Comparison of ENCODE assay signal across 24 cellular contexts in the genomic region with DNA sequence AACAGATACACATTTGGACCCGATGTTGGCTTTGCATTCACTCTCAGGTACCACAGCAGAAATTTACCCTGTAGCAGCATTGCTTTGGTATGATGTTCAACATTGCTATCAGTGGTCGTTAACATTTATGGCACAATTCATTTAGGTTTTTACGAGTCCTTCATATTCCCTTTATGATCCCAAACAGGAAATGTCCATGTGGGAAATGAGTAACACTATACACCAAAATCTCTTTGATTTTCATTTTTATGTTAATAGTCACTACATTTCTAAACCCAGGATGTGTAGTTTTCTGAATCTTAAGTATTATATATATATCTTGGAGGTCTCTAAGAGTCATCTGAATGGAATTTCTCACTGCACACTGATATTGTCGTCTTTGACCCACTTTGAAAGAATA.
DNase-seq lines count a peak whose midpoint lies in the region; ATAC-seq, FAIRE-seq and TF ChIP-seq lines count a peak whose summit lies in the region.
"Had no signal": no experiment of that assay in that cellular context is flagged by ENCODE, and none has a peak within 500 bp of the region (broad histone marks: within the 10 kb centered on the region; RNA-seq: fewer than 3 reads in every experiment).

No MANE protein-coding gene starts in this region.

- no peaks in the 10 kb centered on the region for H3K9me3 ChIP-seq in mesenchymal stem cell (ENCODE audit: control insufficient read depth, low read length)
- H3K9me3 ChIP-seq: heart left ventricle, prostate gland, transverse colon had no signal

- H3K4me2 ChIP-seq in mesenchymal stem cell (ENCODE audit: low read length, poor library complexity, severe bottlenecking) = no peak overlapping the region

- H3K23ac ChIP-seq in mesenchymal stem cell (ENCODE audit: low read length in 2 of 2) = no peak overlapping the region

- no peak overlapping the region for H4K91ac ChIP-seq in mesenchymal stem cell (ENCODE audit: low read length)

- no peaks in the 10 kb centered on the region for H3K79me1 ChIP-seq in mesenchymal stem cell (replicated peaks; ENCODE audit: low read length, poor library complexity, severe bottlenecking)

- no peak overlapping the region for H2BK15ac ChIP-seq in mesenchymal stem cell (ENCODE audit: low read depth, poor library complexity, severe bottlenecking)

- 55% methylated on average over 2 of the region's 4 CpGs for WGBS in mesenchymal stem cell

- H3K4me1 ChIP-seq in mesenchymal stem cell (ENCODE audit: control insufficient read depth, insufficient read depth, low read depth, low read length) = no peaks in the 10 kb centered on the region
- H3K4me1 ChIP-seq: heart left ventricle, prostate gland, transverse colon had no signal

- no peaks in the 10 kb centered on the region for H3K27me3 ChIP-seq in mesenchymal stem cell (ENCODE audit: control insufficient read depth in 1 of 2, insufficient read depth in 1 of 2, low read length in 2 of 2)
- H3K27me3 ChIP-seq: heart left ventricle, transverse colon had no signal

- no peak overlapping the region for H3K4me3 ChIP-seq in mesenchymal stem cell (ENCODE audit: insufficient read depth in 1 of 2, low read depth in 1 of 2, low read length in 2 of 2)
- H3K4me3 ChIP-seq: heart left ventricle, prostate gland, transverse colon had no signal

- ATAC-seq in GM18511 (IDR thresholded peaks at IDR 0.05; ENCODE audit: unreplicated experiment) = no peak
- ATAC-seq: activated naive CD8-positive, alpha-beta T cell treated with anti-CD3 and anti-CD28 coated beads, Interleukin-2, amount 50 U/mL, for 24 hours; heart left ventricle; left cardiac atrium had no signal

- no peak overlapping the region for H2BK5ac ChIP-seq in mesenchymal stem cell (ENCODE audit: low read depth, low read length, poor library complexity, severe bottlenecking)

- H4K8ac ChIP-seq in mesenchymal stem cell (ENCODE audit: low read length) = no peak overlapping the region

- CTCF ChIA-PET in RWPE1 (lab: Yijun Ruan, JAX) = no interaction called here

- peak; percentile 88 for FAIRE-seq in H54 (lab: Jason Lieb, UNC)

- no peak overlapping the region for H2BK12ac ChIP-seq in mesenchymal stem cell (ENCODE audit: low read length in 2 of 2)

- no peak overlapping the region for H2AK5ac ChIP-seq in mesenchymal stem cell (ENCODE audit: low read length, severe bottlenecking)

- H2AFZ ChIP-seq in mesenchymal stem cell (ENCODE audit: low read depth, low read length) = no peak overlapping the region

- H3K14ac ChIP-seq in mesenchymal stem cell (ENCODE audit: low read length in 2 of 2) = no peak overlapping the region

- DNase-seq in H54 (ENCODE audit: insufficient read length, low spot score) = no peak
- DNase-seq in RWPE1 (ENCODE audit: low spot score) = peak; percentile 1
- DNase-seq in dermis blood vessel endothelial cell = peak; percentile 40
- DNase-seq in mesenchymal stem cell = no peak
- no peak for DNase-seq in NCI-H1105 (lab: John Stamatoyannopoulos, UW)
- no peak for DNase-seq in activated CD4-positive, alpha-beta T cell treated with anti-CD3 and anti-CD28 coated beads for 4 hours
- DNase-seq in NCI-H2029 treated with DMSO at 0.1 percent for 48 hours (lab: John Stamatoyannopoulos, UW) = no peak
- DNase-seq: activated CD4-positive, alpha-beta memory T cell treated with anti-CD3 and anti-CD28 coated beads, Interleukin-2, amount 10 ng/mL, durations not matched to agents 7 days and 5 days; activated gamma-delta T cell; activated naive CD8-positive, alpha-beta T cell treated with anti-CD3 and anti-CD28 coated beads, Interleukin-2, amount 50 U/mL, for 24 hours; cortex of kidney; heart left ventricle; Kasumi-1; left cardiac atrium; NCI-H1930; NCI-H345; NCI-H82; Right ventricle myocardium superior; stimulated activated CD8-positive, alpha-beta memory T cell treated with anti-CD3 and anti-CD28 coated beads, Interleukin-4, amount 100 ng/mL, for 48 hours; T-helper 1 cell; transverse colon had no signal

- no peak overlapping the region for H3K27ac ChIP-seq in RWPE1
- peak overlapping the region; percentile 43 for H3K27ac ChIP-seq in mesenchymal stem cell (ENCODE audit: low read length, poor library complexity, severe bottlenecking)
- H3K27ac ChIP-seq: C4-2B, heart left ventricle, prostate gland, transverse colon had no signal

- H3K9ac ChIP-seq in mesenchymal stem cell (ENCODE audit: low read length) = no peak overlapping the region

- no peak for TF ChIP-seq CTCF in RWPE1 (conservative IDR thresholded peaks at IDR 0.05; ENCODE audit: low read depth)

- POLR2A ChIA-PET in RWPE1 (lab: Yijun Ruan, JAX; ENCODE audit: low non-redundant PET) = no interaction called here

- no peak overlapping the region for H3K18ac ChIP-seq in mesenchymal stem cell (ENCODE audit: low read depth in 1 of 2, low read length in 2 of 2)

- no peak for TF ChIP-seq POLR2A in H54 (IDR thresholded peaks at IDR 0.05; ENCODE audit: low read depth, low read length)

- H2BK120ac ChIP-seq in mesenchymal stem cell (ENCODE audit: low read depth, low read length) = no peak overlapping the region

- H3K36me3 ChIP-seq in mesenchymal stem cell (ENCODE audit: control insufficient read depth in 1 of 2, insufficient read depth in 2 of 2, low read depth in 1 of 2, low read length in 2 of 2) = no peaks in the 10 kb centered on the region
- H3K36me3 ChIP-seq: heart left ventricle, prostate gland, transverse colon had no signal

- no peak overlapping the region for H3K4ac ChIP-seq in mesenchymal stem cell (ENCODE audit: low read depth in 1 of 2, low read length in 2 of 2)

Comparison
In these comparisons a context has a peak if more than half of its experiments do, and no peak if none do; other contexts are left out.
1. DNase-seq: peak in RWPE1 (single experiment) and dermis blood vessel endothelial cell (single experiment); none in H54 (single experiment), mesenchymal stem cell (single experiment), NCI-H1105 (single experiment), activated CD4-positive, alpha-beta T cell treated with anti-CD3 and anti-CD28 coated beads for 4 hours (0 of 2) and NCI-H2029 treated with DMSO at 0.1 percent for 48 hours (single experiment).